8 cellular contexts compared by ENCODE assay signal in the genomic region with DNA sequence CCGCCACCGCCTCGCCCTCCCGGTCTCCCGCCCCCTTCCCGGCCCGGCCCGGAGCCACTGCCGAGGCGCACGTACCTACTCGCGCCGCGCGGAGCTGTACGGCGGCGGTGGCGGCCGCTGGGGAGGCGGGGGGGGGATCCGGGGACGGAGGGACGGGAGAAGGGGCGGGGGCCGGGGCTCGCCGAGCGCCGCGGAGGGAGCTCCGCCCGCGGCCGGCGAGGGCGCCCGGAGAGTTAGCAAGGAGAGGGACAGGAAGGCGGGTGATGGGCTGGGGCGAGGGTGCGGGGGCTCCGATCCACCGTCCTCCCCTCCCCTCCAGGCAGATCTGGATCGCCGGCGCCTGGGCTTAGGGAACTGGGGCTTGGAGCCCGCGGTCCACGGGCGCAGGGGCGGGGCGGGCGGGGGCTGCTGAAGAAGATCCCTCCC. TPM values are rescaled to one million over a fixed set of nuclear protein-coding genes. Genes with fewer than 3 reads are reported as not detected.
DNase-seq lines count a peak whose midpoint lies in the region; ATAC-seq and TF ChIP-seq lines count a peak whose summit lies in the region.

No MANE protein-coding gene starts in this region.

- peaks cover 10% of the 10 kb centered on the region for H3K4me1 Mint-ChIP-seq in T-helper 17 cell
- H3K4me1 Mint-ChIP-seq in stimulated activated naive B cell treated with anti-CD40 and anti-IgM and Interleukin-4, amounts not matched to agents 10 μg/mL and 1 μg/mL and 100 μg/mL, for 72 hours: peaks cover 8 to 14% of the 10 kb centered on the region in 2 donors

- H3K27me3 ChIP-seq in heart left ventricle: peaks cover 0 to 38% (median 9%) of the 10 kb centered on the region in 9 donors

- no peak for TF ChIP-seq POLR2A in heart left ventricle (IDR thresholded peaks at IDR 0.05)

- peak; percentile 19 for DNase-seq in NCI-H2196 (lab: John Stamatoyannopoulos, UW; ENCODE audit: unreplicated experiment)
- DNase-seq in NCI-H2196 treated with DMSO at 0.1 percent for 48 hours (lab: John Stamatoyannopoulos, UW; ENCODE audit: unreplicated experiment): no peak
- DNase-seq in T-helper 17 cell: no peak
- DNase-seq in heart left ventricle: no peak
- no peak for DNase-seq in stimulated activated naive B cell treated with anti-CD40 and anti-IgM and Interleukin-4, amounts not matched to agents 10 μg/mL and 1 μg/mL and 100 μg/mL, for 72 hours
- no peak for DNase-seq in NK-92 (lab: John Stamatoyannopoulos, UW; ENCODE audit: unreplicated experiment)
- no peak for DNase-seq in HuH-7 (ENCODE audit: low spot score)

- H3K4me1 ChIP-seq in heart left ventricle: peaks cover 0 to 31% (median 7%) of the 10 kb centered on the region in 12 donors

- H3K4me3 ChIP-seq in heart left ventricle: peak overlapping the region; percentile 42 to 69 (median 58)

- intact Hi-C loops in heart left ventricle (cut with DNase I): loop anchor here in 3 of 10 donors (10.0 kb wide), 2 partner anchors 221 to 371 kb away; no protein-coding TSS in a partner anchor

- H3K27me3 Mint-ChIP-seq in T-helper 17 cell: peaks cover 46% of the 10 kb centered on the region
- peaks cover 38 to 44% of the 10 kb centered on the region in 2 donors for H3K27me3 Mint-ChIP-seq in stimulated activated naive B cell treated with anti-CD40 and anti-IgM and Interleukin-4, amounts not matched to agents 10 μg/mL and 1 μg/mL and 100 μg/mL, for 72 hours

- no peak for TF ChIP-seq CTCF in heart left ventricle (IDR thresholded peaks at IDR 0.05)

- peaks cover 4% of the 10 kb centered on the region for H3K36me3 Mint-ChIP-seq in T-helper 17 cell (ENCODE audit: low read depth)
- H3K36me3 Mint-ChIP-seq in stimulated activated naive B cell treated with anti-CD40 and anti-IgM and Interleukin-4, amounts not matched to agents 10 μg/mL and 1 μg/mL and 100 μg/mL, for 72 hours: peaks cover 3 to 9% of the 10 kb centered on the region in 2 donors

- WGBS in heart left ventricle, 4 donors: 0 to 1% (median 0%) methylated on average over 25 to 54 of the region's 54 CpGs

- H3K27ac Mint-ChIP-seq in T-helper 17 cell: no peak overlapping the region
- no peak overlapping the region for H3K27ac Mint-ChIP-seq in stimulated activated naive B cell treated with anti-CD40 and anti-IgM and Interleukin-4, amounts not matched to agents 10 μg/mL and 1 μg/mL and 100 μg/mL, for 72 hours

- no peaks in the 10 kb centered on the region for H3K9me3 ChIP-seq in T-helper 17 cell (ENCODE audit: control insufficient read depth, low read length, poor library complexity, severe bottlenecking)
- no peaks in the 10 kb centered on the region for H3K9me3 ChIP-seq in heart left ventricle

- ATAC-seq in T-helper 17 cell: peak; percentile 16
- peak in 3 of 4 donors; percentile 6 to 36 (median 31) for ATAC-seq in heart left ventricle
- ATAC-seq in stimulated activated naive B cell treated with anti-CD40 and anti-IgM and Interleukin-4, amounts not matched to agents 10 μg/mL and 1 μg/mL and 100 μg/mL, for 72 hours (replicated peaks): peak; percentile 35 to 37
- ATAC-seq in GM21825 (IDR thresholded peaks at IDR 0.05; ENCODE audit: unreplicated experiment): no peak

- no peaks in the 10 kb centered on the region for H3K9me3 Mint-ChIP-seq in stimulated activated naive B cell treated with anti-CD40 and anti-IgM and Interleukin-4, amounts not matched to agents 10 μg/mL and 1 μg/mL and 100 μg/mL, for 72 hours

- H3K36me3 ChIP-seq in heart left ventricle: peaks cover 0 to 3% (median 0%) of the 10 kb centered on the region in 9 donors

- H3K27ac ChIP-seq in heart left ventricle: peak overlapping the region in 6 of 12 donors; percentile 46 to 66 (median 46)

- peak overlapping the region; percentile 71 for H3K4me3 Mint-ChIP-seq in T-helper 17 cell
- H3K4me3 Mint-ChIP-seq in stimulated activated naive B cell treated with anti-CD40 and anti-IgM and Interleukin-4, amounts not matched to agents 10 μg/mL and 1 μg/mL and 100 μg/mL, for 72 hours: no peak overlapping the region

RNA-seq across cellular contexts. Expression of gene TMEM74B, which starts 0.5 kb away (rescaled TPM):
- total RNA-seq in T-helper 17 cell (under 1 TPM in 1 of 2 donors, not detected in 1; 0.32 TPM), heart left ventricle (1 to 10 TPM in 8 of 9 donors, under 1 TPM in 1; 0.69 to 5.6 (median 1.9) TPM)
- 1 to 10 TPM in 1 of 2 donors, under 1 TPM in 1; 0.55 to 6.6 TPM for polyA plus RNA-seq in heart left ventricle

RNA-seq across cellular contexts. Expression of gene C20orf202, which starts 17.9 kb away (rescaled TPM):
- total RNA-seq in T-helper 17 cell (under 1 TPM; 0.22 to 0.68 TPM), heart left ventricle (under 1 TPM in 8 of 9 donors, not detected in 1; 0.25 to 0.47 (median 0.32) TPM)
- under 1 TPM; 0.21 to 0.46 TPM for polyA plus RNA-seq in heart left ventricle

RNA-seq across cellular contexts. Expression of gene RAD21L1, which starts 40.5 kb away (rescaled TPM):
- total RNA-seq in T-helper 17 cell (not detected), heart left ventricle (not detected)
- polyA plus RNA-seq in heart left ventricle: not detected
